In genomic region chr7:116356979-116357378, GRCh38 we compare ENCODE assay signal across 11 cellular contexts.
DNase-seq lines count a peak whose midpoint lies in the region; FAIRE-seq and TF ChIP-seq lines count a peak whose summit lies in the region.
"Had no signal": no experiment of that assay in that cellular context is flagged by ENCODE, and none has a peak within 500 bp of the region (broad histone marks: within the 10 kb centered on the region; RNA-seq: fewer than 3 reads in every experiment).

No MANE protein-coding gene starts in this region.

- peaks cover 53% of the 10 kb centered on the region for H3K4me1 Mint-ChIP-seq in HFFc6 (ENCODE audit: low read depth)
- no peaks in the 10 kb centered on the region for H3K4me1 Mint-ChIP-seq in glutamatergic neuron (ENCODE audit: low read depth, unreplicated experiment)
- H3K4me1 Mint-ChIP-seq: T-helper 17 cell had no signal

- H3K27me3 ChIP-seq in keratinocyte (ENCODE audit: control insufficient read depth, extremely low read depth, insufficient read depth, low read length) (no peaks in the 10 kb centered on the region), spleen (replicated peaks in 1 of 7) (no peaks in the 10 kb centered on the region)

- H3K27ac ChIP-seq in VCaP, result peak overlapping the region; percentile 42
- peak overlapping the region; percentile 98 for H3K27ac ChIP-seq in keratinocyte (ENCODE audit: control insufficient read depth, insufficient read depth, low read length)
- peak overlapping the region in 7 of 8 donors; percentile 13 to 89 (median 76) for H3K27ac ChIP-seq in spleen

- dilution Hi-C loops in keratinocyte (cut with MboI; ENCODE audit: extremely low pct_ligation_motif_present, low sequenced_read_pairs), result no loop called here

- H3K9me3 ChIP-seq in keratinocyte (ENCODE audit: control insufficient read depth, low read depth, low read length) (peaks cover 3% of the 10 kb centered on the region), spleen (no peaks in the 10 kb centered on the region)

- no peaks in the 10 kb centered on the region; the same call in 1 of the 2 replicates for H3K27me3 Mint-ChIP-seq in HFFc6 (ENCODE audit: insufficient read depth)
- H3K27me3 Mint-ChIP-seq in glutamatergic neuron (ENCODE audit: unreplicated experiment), result no peaks in the 10 kb centered on the region

- intact Hi-C loops in spleen (cut with DNase I; ENCODE audit: low total_unique reads), result no loop called here

- peaks cover 51% of the 10 kb centered on the region for H3K4me1 ChIP-seq in keratinocyte (ENCODE audit: control insufficient read depth, extremely low read depth, insufficient read depth, low read length)
- H3K4me1 ChIP-seq in spleen, result peaks cover 0 to 39% (median 9%) of the 10 kb centered on the region in 6 donors

- H3K4me3 ChIP-seq in keratinocyte (ENCODE audit: control insufficient read depth in 2 of 3, extremely low read depth in 1 of 3, insufficient read depth in 2 of 3, low read depth in 1 of 3, low read length in 3 of 3) (no peak overlapping the region), spleen (no peak overlapping the region)

- H3K9ac ChIP-seq in keratinocyte (ENCODE audit: control insufficient read depth, extremely low read depth, insufficient read depth, low read length), result peak overlapping the region; percentile 35

- H3K36me3 ChIP-seq in keratinocyte (ENCODE audit: control insufficient read depth in 2 of 2, extremely low read depth in 1 of 2, insufficient read depth in 2 of 2, low read length in 2 of 2) (no peaks in the 10 kb centered on the region), spleen (no peaks in the 10 kb centered on the region)

- no peak overlapping the region for H2AFZ ChIP-seq in keratinocyte (ENCODE audit: control insufficient read depth, low read length)

- no peak for FAIRE-seq in keratinocyte (lab: Jason Lieb, UNC)

- DNase-seq in HFFc6 (no peak), keratinocyte (ENCODE audit: low read depth, low spot score) (no peak), spleen (no peak), glutamatergic neuron (no peak), NCI-H510A (lab: John Stamatoyannopoulos, UW) (no peak), NCI-H2029 treated with DMSO at 0.1 percent for 48 hours (lab: John Stamatoyannopoulos, UW) (no peak)
- no peak for DNase-seq in activated CD8-positive, alpha-beta memory T cell treated with anti-CD3 and anti-CD28 coated beads, Interleukin-2, amount 50 U/mL, for 48 hours
- DNase-seq: DMS79, Kasumi-1, T-helper 17 cell had no signal

- peaks cover 5% of the 10 kb centered on the region; the same call in 1 of the 2 replicates for H3K36me3 Mint-ChIP-seq in HFFc6 (ENCODE audit: low read depth)
- no peaks in the 10 kb centered on the region for H3K36me3 Mint-ChIP-seq in glutamatergic neuron (ENCODE audit: unreplicated experiment)

- peak overlapping the region; percentile 61 for H3K4me2 ChIP-seq in keratinocyte (ENCODE audit: control insufficient read depth, extremely low read depth, insufficient read depth, low read depth, low read length)

- H3K4me3 Mint-ChIP-seq in HFFc6, result no peak overlapping the region
- no peak overlapping the region for H3K4me3 Mint-ChIP-seq in glutamatergic neuron (ENCODE audit: unreplicated experiment)
- H3K4me3 Mint-ChIP-seq: T-helper 17 cell had no signal

- no peaks in the 10 kb centered on the region for H3K79me2 ChIP-seq in keratinocyte (ENCODE audit: control insufficient read depth, insufficient read depth, low read length)

- WGBS in spleen, 5 donors, result 84 to 95% (median 92%) methylated on average over 2 of the region's 2 CpGs

- no peaks in the 10 kb centered on the region for H4K20me1 ChIP-seq in keratinocyte (ENCODE audit: control insufficient read depth, extremely low read depth, insufficient read depth, low read length)

- H3K9me1 ChIP-seq in keratinocyte (ENCODE audit: control insufficient read depth, extremely low read depth, insufficient read depth, low read length), result no peaks in the 10 kb centered on the region

- TF ChIP-seq POLR2A in spleen (IDR thresholded peaks at IDR 0.05), result no peak

- peak overlapping the region; percentile 91 for H3K27ac Mint-ChIP-seq in HFFc6
- H3K27ac Mint-ChIP-seq in glutamatergic neuron (ENCODE audit: unreplicated experiment), result no peak overlapping the region
- H3K27ac Mint-ChIP-seq: T-helper 17 cell had no signal

- H3K9me3 Mint-ChIP-seq in HFFc6 (no peaks in the 10 kb centered on the region), glutamatergic neuron (ENCODE audit: unreplicated experiment) (no peaks in the 10 kb centered on the region)

- no peak for TF ChIP-seq CTCF in HFFc6 (IDR thresholded peaks at IDR 0.05)
- no peak for TF ChIP-seq CTCF in VCaP (conservative IDR thresholded peaks at IDR 0.05)
- no peak for TF ChIP-seq CTCF in keratinocyte (optimal IDR thresholded peaks at IDR 0.05 in 1 of 3, IDR thresholded peaks at IDR 0.05 in 1 of 3, conservative IDR thresholded peaks at IDR 0.05 in 1 of 3; ENCODE audit: extremely low read depth in 1 of 3, insufficient read depth in 2 of 3, low read length in 3 of 3)
- no peak for TF ChIP-seq CTCF in spleen (IDR thresholded peaks at IDR 0.05 in 8 of 11, conservative IDR thresholded peaks at IDR 0.05 in 3 of 11)
- no peak for TF ChIP-seq CTCF in glutamatergic neuron (IDR thresholded peaks at IDR 0.05; ENCODE audit: partially characterized antibody, unreplicated experiment)

Comparison
In these comparisons a context has a peak if more than half of its experiments do, and no peak if none do; other contexts are left out.
1. H3K27ac ChIP-seq: peak in every context shown above with its lines; median percentile 98 in keratinocyte; 76 in spleen; 42 in VCaP.